In genomic region chr13:25659091-25659502, GRCh38 we compare ENCODE assay signal across 13 cellular contexts.
DNase-seq lines count a peak whose midpoint lies in the region; ATAC-seq, FAIRE-seq and TF ChIP-seq lines count a peak whose summit lies in the region.
"Had no signal": no experiment of that assay in that cellular context is flagged by ENCODE, and none has a peak within 500 bp of the region (broad histone marks: within the 10 kb centered on the region; RNA-seq: fewer than 3 reads in every experiment).

No MANE protein-coding gene starts in this region.

- H3K9ac ChIP-seq in kidney (ENCODE audit: low read length in 2 of 2) = no peak overlapping the region

- no TSS peak for BruUV-seq in Caco-2 (replicated peaks; lab: Mats Ljungman, UMichigan)

- H3K4me1 ChIP-seq in Caco-2 = peaks cover 10% of the 10 kb centered on the region
- H3K4me1 ChIP-seq in hepatocyte (ENCODE audit: insufficient read depth) = no peaks in the 10 kb centered on the region
- H3K4me1 ChIP-seq in kidney (ENCODE audit: control insufficient read depth in 1 of 2, insufficient read depth in 1 of 2, low read depth in 1 of 2, low read length in 2 of 2) = no peaks in the 10 kb centered on the region
- H3K4me1 ChIP-seq: pancreas, thyroid gland had no signal

- H3K27me3 ChIP-seq in Caco-2 (replicated peaks; ENCODE audit: control insufficient read depth, insufficient read depth, low read length) = no peaks in the 10 kb centered on the region
- H3K27me3 ChIP-seq in hepatocyte = no peaks in the 10 kb centered on the region
- H3K27me3 ChIP-seq: pancreas, thyroid gland had no signal

- DNase-seq in Caco-2 (peak; percentile 19 to 40), NCI-H1092 treated with DMSO at 0.1 percent for 48 hours (lab: John Stamatoyannopoulos, UW) (peak; percentile 93), NCI-H526 (lab: John Stamatoyannopoulos, UW) (peak; percentile 79), hepatocyte (ENCODE audit: low spot score) (peak; percentile 11), HUDEP-2 (lab: John Stamatoyannopoulos, UW; ENCODE audit: unreplicated experiment in 76 of 76) (no peak), D341Med (ENCODE audit: low spot score) (no peak), kidney (no peak)
- DNase-seq in stimulated activated naive B cell treated with anti-CD40 and anti-IgM and Interleukin-4, amounts not matched to agents 10 μg/mL and 1 μg/mL and 100 μg/mL, for 72 hours = no peak
- DNase-seq: activated CD8-positive, alpha-beta memory T cell treated with anti-CD3 and anti-CD28 coated beads for 24 hours; effector CD8-positive, alpha-beta T cell; NK-92 treated with Interleukin-12 subunit alpha and Interleukin-12 subunit beta, amount 100 ng/mL, for 24 hours; pancreas; thyroid gland had no signal

- H3K36me3 ChIP-seq in Caco-2 (ENCODE audit: control insufficient read depth, insufficient read depth, low read length) (no peaks in the 10 kb centered on the region), hepatocyte (replicated peaks; ENCODE audit: insufficient read depth, low read depth) (no peaks in the 10 kb centered on the region), kidney (ENCODE audit: control insufficient read depth in 1 of 2, insufficient read depth in 2 of 2, low read length in 2 of 2) (no peaks in the 10 kb centered on the region)
- H3K36me3 ChIP-seq: pancreas, thyroid gland had no signal

- H3K9me3 ChIP-seq in Caco-2 = no peaks in the 10 kb centered on the region
- no peaks in the 10 kb centered on the region for H3K9me3 ChIP-seq in hepatocyte (ENCODE audit: low read depth)
- H3K9me3 ChIP-seq in kidney (ENCODE audit: control insufficient read depth in 1 of 2, low read length in 2 of 2) = no peaks in the 10 kb centered on the region
- H3K9me3 ChIP-seq: pancreas, thyroid gland had no signal

- POLR2A ChIA-PET in Caco-2 (lab: Charles Lee) = no interaction called here

- H3K79me2 ChIP-seq in hepatocyte = no peaks in the 10 kb centered on the region

- 23% methylated on average over 9 of the region's 9 CpGs for WGBS in hepatocyte (ENCODE audit: low lambda C conversion rate, missing lambda C conversion rate)

- no peaks in the 10 kb centered on the region for H4K20me1 ChIP-seq in hepatocyte (ENCODE audit: insufficient read depth, poor library complexity, severe bottlenecking)

- H3K27ac Mint-ChIP-seq in Caco-2 (ENCODE audit: unreplicated experiment) = peak overlapping the region; percentile 58
- H3K27ac Mint-ChIP-seq in stimulated activated naive B cell treated with anti-CD40 and anti-IgM and Interleukin-4, amounts not matched to agents 10 μg/mL and 1 μg/mL and 100 μg/mL, for 72 hours = no peak overlapping the region

- H3K4me2 ChIP-seq in hepatocyte = no peak overlapping the region

- no peak for ATAC-seq in stimulated activated naive B cell treated with anti-CD40 and anti-IgM and Interleukin-4, amounts not matched to agents 10 μg/mL and 1 μg/mL and 100 μg/mL, for 72 hours (replicated peaks)

- H3K27ac ChIP-seq in hepatocyte = no peak overlapping the region
- no peak overlapping the region for H3K27ac ChIP-seq in kidney (ENCODE audit: low read depth in 2 of 2, low read length in 2 of 2)
- H3K27ac ChIP-seq: pancreas, thyroid gland had no signal

- no peaks in the 10 kb centered on the region for H3K9me2 ChIP-seq in hepatocyte (replicated peaks; ENCODE audit: insufficient read depth)

- no peaks in the 10 kb centered on the region for H3K9me3 Mint-ChIP-seq in Caco-2 (ENCODE audit: unreplicated experiment)
- no peaks in the 10 kb centered on the region for H3K9me3 Mint-ChIP-seq in stimulated activated naive B cell treated with anti-CD40 and anti-IgM and Interleukin-4, amounts not matched to agents 10 μg/mL and 1 μg/mL and 100 μg/mL, for 72 hours

- CTCF ChIA-PET in Caco-2 (lab: Charles Lee) = no interaction called here

- H3K4me3 Mint-ChIP-seq in Caco-2 (ENCODE audit: unreplicated experiment) = peak overlapping the region; percentile 13
- H3K4me3 Mint-ChIP-seq in stimulated activated naive B cell treated with anti-CD40 and anti-IgM and Interleukin-4, amounts not matched to agents 10 μg/mL and 1 μg/mL and 100 μg/mL, for 72 hours = no peak overlapping the region

- H2AFZ ChIP-seq in hepatocyte = no peak overlapping the region

- no peak for FAIRE-seq in kidney (lab: Jason Lieb, UNC)
- FAIRE-seq: pancreas had no signal

- intact Hi-C loops in Caco-2 (cut with micrococcal nuclease; ENCODE audit: unreplicated experiment) (no loop called here), kidney (cut with DNase I) (no loop called here)

- no peak for TF ChIP-seq CTCF in Caco-2 (IDR thresholded peaks at IDR 0.05; ENCODE audit: insufficient read depth in 1 of 2, low read depth in 1 of 2, low read length in 1 of 2, severe bottlenecking in 1 of 2, unreplicated experiment in 1 of 2)
- no peak for TF ChIP-seq CTCF in hepatocyte (IDR thresholded peaks at IDR 0.05; ENCODE audit: poor library complexity)
- TF ChIP-seq CTCF in kidney (IDR thresholded peaks at IDR 0.05; ENCODE audit: borderline replicate concordance, extremely low read depth, insufficient read depth) = no peak

- H3K4me3 ChIP-seq in Caco-2 (ENCODE audit: low read depth, low read length) (no peak overlapping the region), hepatocyte (no peak overlapping the region), kidney (ENCODE audit: low read length in 2 of 2) (no peak overlapping the region)
- H3K4me3 ChIP-seq: pancreas, thyroid gland had no signal

- H3K36me3 Mint-ChIP-seq in Caco-2 (ENCODE audit: insufficient read depth, unreplicated experiment) = no peaks in the 10 kb centered on the region
- H3K36me3 Mint-ChIP-seq in stimulated activated naive B cell treated with anti-CD40 and anti-IgM and Interleukin-4, amounts not matched to agents 10 μg/mL and 1 μg/mL and 100 μg/mL, for 72 hours = no peaks in the 10 kb centered on the region

- peaks cover 6% of the 10 kb centered on the region for H3K27me3 Mint-ChIP-seq in Caco-2 (ENCODE audit: insufficient read depth, unreplicated experiment)
- no peaks in the 10 kb centered on the region for H3K27me3 Mint-ChIP-seq in stimulated activated naive B cell treated with anti-CD40 and anti-IgM and Interleukin-4, amounts not matched to agents 10 μg/mL and 1 μg/mL and 100 μg/mL, for 72 hours

- H3K4me1 Mint-ChIP-seq in Caco-2 (ENCODE audit: low read depth, unreplicated experiment) = peaks cover 12% of the 10 kb centered on the region
- no peaks in the 10 kb centered on the region for H3K4me1 Mint-ChIP-seq in stimulated activated naive B cell treated with anti-CD40 and anti-IgM and Interleukin-4, amounts not matched to agents 10 μg/mL and 1 μg/mL and 100 μg/mL, for 72 hours

Comparison
In these comparisons a context has a peak if more than half of its experiments do, and no peak if none do; other contexts are left out.
1. DNase-seq: peak in Caco-2 (2 of 2), NCI-H1092 treated with DMSO at 0.1 percent for 48 hours (single experiment), NCI-H526 (2 of 2) and hepatocyte (single experiment); none in stimulated activated naive B cell treated with anti-CD40 and anti-IgM and Interleukin-4, amounts not matched to agents 10 μg/mL and 1 μg/mL and 100 μg/mL, for 72 hours (single experiment), HUDEP-2 (0 of 76), D341Med (single experiment) and kidney (single experiment).